ENCODE assay signal across 10 cellular contexts in the genomic region with DNA sequence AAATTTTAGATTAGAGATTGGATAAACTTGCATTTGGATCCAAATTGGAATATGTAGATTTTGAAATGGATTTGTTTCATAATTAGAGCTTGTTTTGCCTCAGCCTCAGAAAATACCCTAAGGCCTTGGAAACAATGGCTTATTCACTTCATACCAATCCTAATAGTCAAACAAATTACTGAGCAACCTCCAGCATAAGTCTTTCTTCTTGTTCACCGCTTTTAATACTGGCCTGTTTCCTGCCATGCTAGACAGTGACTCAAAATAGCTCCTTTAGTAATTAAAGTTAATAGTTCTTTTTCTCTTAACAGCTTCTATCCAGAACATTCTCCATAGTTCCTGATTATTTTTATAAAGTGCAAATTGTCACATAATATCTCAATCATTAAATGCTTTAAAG.
DNase-seq lines count a peak whose midpoint lies in the region; ATAC-seq and TF ChIP-seq lines count a peak whose summit lies in the region.
"Had no signal": no experiment of that assay in that cellular context is flagged by ENCODE, and none has a peak within 500 bp of the region (broad histone marks: within the 10 kb centered on the region; RNA-seq: fewer than 3 reads in every experiment).

No MANE protein-coding gene starts in this region.

- intact Hi-C loops in Panc1 (cut with micrococcal nuclease; ENCODE audit: unreplicated experiment) = no loop called here

- TF ChIP-seq CTCF in Panc1 (IDR thresholded peaks at IDR 0.05) (no peak), osteocyte (IDR thresholded peaks at IDR 0.05) (no peak)

- DNase-seq in EL (peak; percentile 89), Panc1 (ENCODE audit: low read depth, low spot score) (peak; percentile 30), fibroblast of gingiva (ENCODE audit: low read depth) (peak; percentile 90), osteocyte (ENCODE audit: extremely low spot score, unreplicated experiment) (no peak), cortex of kidney (lab: John Stamatoyannopoulos, UW) (no peak), COLO668 (lab: John Stamatoyannopoulos, UW; ENCODE audit: unreplicated experiment) (no peak)
- DNase-seq: T-helper 9 cell had no signal

- H3K4me1 ChIP-seq in Panc1 (ENCODE audit: control insufficient read depth, insufficient read depth, low read length) = peaks cover 8% of the 10 kb centered on the region

- in situ Hi-C loops in Panc1 (cut with HindIII; ENCODE audit: low pct_unique_long_range_greater_than_20kb, low sequenced_read_pairs) = no loop called here

- no peak overlapping the region for H3K4me3 Mint-ChIP-seq in osteocyte (ENCODE audit: unreplicated experiment)

- H3K4me3 ChIP-seq in Panc1 (ENCODE audit: low read depth in 2 of 2, low read length in 2 of 2) = no peak overlapping the region
- H3K4me3 ChIP-seq: cardiac muscle cell had no signal

- no peak overlapping the region for H3K27ac ChIP-seq in Panc1 (ENCODE audit: low read length)
- H3K27ac ChIP-seq: cardiac muscle cell had no signal

- CTCF ChIA-PET in Panc1 (lab: Charles Lee) = no interaction called here

- H3K27ac Mint-ChIP-seq in osteocyte (ENCODE audit: unreplicated experiment) = peak overlapping the region; percentile 68

- ATAC-seq in Panc1 (peak; percentile 82; the same call in 1 of the 2 replicates), GM21723 (IDR thresholded peaks at IDR 0.05; ENCODE audit: unreplicated experiment) (no peak), GM21528 (IDR thresholded peaks at IDR 0.05; ENCODE audit: low FRiP score, unreplicated experiment) (no peak)

- H3K4me1 Mint-ChIP-seq in osteocyte (ENCODE audit: unreplicated experiment) = peaks cover 30% of the 10 kb centered on the region

- POLR2A ChIA-PET in Panc1 (lab: Charles Lee) = no interaction called here

- H3K9me3 ChIP-seq in Panc1 (ENCODE audit: control insufficient read depth, insufficient read depth, low read depth, low read length) = no peaks in the 10 kb centered on the region

- H3K27me3 Mint-ChIP-seq in osteocyte (ENCODE audit: unreplicated experiment) = no peaks in the 10 kb centered on the region

- H3K36me3 ChIP-seq in Panc1 (ENCODE audit: control insufficient read depth, insufficient read depth, low read length) = no peaks in the 10 kb centered on the region
- H3K36me3 ChIP-seq: cardiac muscle cell had no signal

- no peaks in the 10 kb centered on the region for H3K27me3 ChIP-seq in Panc1 (ENCODE audit: control insufficient read depth, insufficient read depth, low read length)
- H3K27me3 ChIP-seq: cardiac muscle cell had no signal

- no TSS peak for BruUV-seq in Panc1 (replicated peaks; lab: Mats Ljungman, UMichigan)

- peaks cover 4% of the 10 kb centered on the region for H3K36me3 Mint-ChIP-seq in osteocyte (ENCODE audit: unreplicated experiment)

- H3K9me3 Mint-ChIP-seq in osteocyte (ENCODE audit: unreplicated experiment) = no peaks in the 10 kb centered on the region

Comparison
In these comparisons a context has a peak if more than half of its experiments do, and no peak if none do; other contexts are left out.
1. DNase-seq: peak in EL (single experiment), Panc1 (single experiment) and fibroblast of gingiva (single experiment); none in osteocyte (single experiment), cortex of kidney (single experiment) and COLO668 (single experiment).